In genomic region chr20:49937023-49937929, GRCh38 we compare ENCODE assay signal across 8 cellular contexts. TPM values are rescaled to one million over a fixed set of nuclear protein-coding genes. Genes with fewer than 3 reads are reported as not detected.
DNase-seq lines count a peak whose midpoint lies in the region; ATAC-seq and TF ChIP-seq lines count a peak whose summit lies in the region.

No MANE protein-coding gene starts in this region.

- DNase-seq in CD1c-positive myeloid dendritic cell (ENCODE audit: extremely low spot score) (peak; percentile 41), GM23338 (ENCODE audit: low spot score) (peak; percentile 25), SK-N-SH (peak; percentile 48), esophagus muscularis mucosa (ENCODE audit: extremely low spot score) (no peak), posterior vena cava (ENCODE audit: low spot score) (peak; percentile 76), hippocampal formation (lab: John Stamatoyannopoulos, UW) (no peak), superior temporal gyrus (ENCODE audit: extremely low spot score) (no peak)

- H3K4me2 ChIP-seq in GM23338 (peak overlapping the region; percentile 95), SK-N-SH (peak overlapping the region; percentile 89)

- H3K9me3 ChIP-seq in SK-N-SH (no peaks in the 10 kb centered on the region), esophagus muscularis mucosa (no peaks in the 10 kb centered on the region)

- ATAC-seq in GM23338 (no peak; the same call in 2 of the 3 replicates), GM21737 (IDR thresholded peaks at IDR 0.05; ENCODE audit: unreplicated experiment) (no peak)

- TF ChIP-seq EP300 in SK-N-SH (IDR thresholded peaks at IDR 0.05; ENCODE audit: borderline replicate concordance in 1 of 2, low read depth in 1 of 2, low read length in 1 of 2) (no peak), esophagus muscularis mucosa (IDR thresholded peaks at IDR 0.05) (no peak)

- H3K9me2 ChIP-seq in GM23338 (ENCODE audit: insufficient read depth) (no peaks in the 10 kb centered on the region), SK-N-SH (no peaks in the 10 kb centered on the region)

- CTCF ChIA-PET in SK-N-SH (lab: Yijun Ruan, JAX), result interaction anchor here (0.9 to 3.5 kb wide), 8 partner anchors 9 to 327 kb away, joined by 3 to 24 read pairs (median 4); no protein-coding TSS in a partner anchor

- no peak for TF ChIP-seq POLR2A in esophagus muscularis mucosa (IDR thresholded peaks at IDR 0.05; ENCODE audit: low read depth)

- H2AFZ ChIP-seq in GM23338, result no peak overlapping the region
- H2AFZ ChIP-seq in SK-N-SH (ENCODE audit: low read depth), result no peak overlapping the region; the same call in 1 of the 2 replicates

- 15% methylated on average over 12 of the region's 12 CpGs for WGBS in SK-N-SH (ENCODE audit: low lambda C conversion rate)
- WGBS in esophagus muscularis mucosa, result 26% methylated on average over 12 of the region's 12 CpGs

- peak overlapping the region; percentile 84 for H3K27ac Mint-ChIP-seq in GM23338

- intact Hi-C loops in esophagus muscularis mucosa (cut with DNase I) (no loop called here), posterior vena cava (cut with DNase I) (no loop called here)

- H3K27ac ChIP-seq in GM23338 (ENCODE audit: low read depth), result peak overlapping the region; percentile 45; the same call in 1 of the 2 replicates
- peak overlapping the region; percentile 66 for H3K27ac ChIP-seq in SK-N-SH (ENCODE audit: low read depth in 2 of 2, low read length in 1 of 2)
- H3K27ac ChIP-seq in esophagus muscularis mucosa (replicated peaks in 1 of 4), result peak overlapping the region; percentile 89 to 98 (median 94)

- POLR2A ChIA-PET in SK-N-SH (lab: Yijun Ruan, JAX), result interaction anchor here (0.6 to 1.1 kb wide), 2 partner anchors 134 to 243 kb away, joined by 3 to 5 read pairs; no protein-coding TSS in a partner anchor

- H3K4me1 Mint-ChIP-seq in GM23338, result peaks cover 22% of the 10 kb centered on the region

- H4K20me1 ChIP-seq in GM23338 (replicated peaks; ENCODE audit: insufficient read depth), result peaks cover 35% of the 10 kb centered on the region
- peaks cover 18% of the 10 kb centered on the region for H4K20me1 ChIP-seq in SK-N-SH (ENCODE audit: insufficient read depth)

- H3K4me3 Mint-ChIP-seq in GM23338, result peak overlapping the region; percentile 95

- H3K9ac ChIP-seq in SK-N-SH, result peak overlapping the region; percentile 91

- H3K27me3 Mint-ChIP-seq in GM23338 (ENCODE audit: insufficient read depth, low read depth, poor library complexity), result peaks cover 2% of the 10 kb centered on the region

- H3K79me2 ChIP-seq in GM23338 (replicated peaks; ENCODE audit: insufficient read depth) (peaks cover 61% of the 10 kb centered on the region), SK-N-SH (ENCODE audit: insufficient read depth) (peaks cover 61% of the 10 kb centered on the region)

- TF ChIP-seq RAD21 in SK-N-SH (IDR thresholded peaks at IDR 0.05; ENCODE audit: low read length), result no peak

- 0 out of 2 replicates have a peak, but pooled peaks cover 2% of the 10 kb centered on the region for H3F3A ChIP-seq in GM23338 (replicated peaks; ENCODE audit: low read depth)
- peaks cover 17% of the 10 kb centered on the region for H3F3A ChIP-seq in SK-N-SH (replicated peaks; ENCODE audit: insufficient read depth)

- peaks cover 14% of the 10 kb centered on the region for H3K4me1 ChIP-seq in GM23338 (ENCODE audit: insufficient read depth)
- H3K4me1 ChIP-seq in SK-N-SH (ENCODE audit: control insufficient read depth in 1 of 2, insufficient read depth in 2 of 2, low read depth in 1 of 2, low read length in 1 of 2), result peaks cover 18 to 21% of the 10 kb centered on the region in 2 experiments; a peak in 3 of 4 replicates
- H3K4me1 ChIP-seq in esophagus muscularis mucosa, result peaks cover 34 to 63% (median 56%) of the 10 kb centered on the region in 4 donors

- peaks cover 25% of the 10 kb centered on the region; the same call in 1 of the 2 replicates for H3K36me3 ChIP-seq in GM23338 (ENCODE audit: insufficient read depth)
- H3K36me3 ChIP-seq in SK-N-SH (replicated peaks in 1 of 2; ENCODE audit: control insufficient read depth in 1 of 2, insufficient read depth in 2 of 2, low read length in 1 of 2), result peaks cover 12 to 27% of the 10 kb centered on the region in 2 experiments
- peaks cover 0 to 29% (median 18%) of the 10 kb centered on the region in 4 donors for H3K36me3 ChIP-seq in esophagus muscularis mucosa

- peaks cover 29% of the 10 kb centered on the region for H3K36me3 Mint-ChIP-seq in GM23338 (ENCODE audit: low read depth)

- TF ChIP-seq CTCF in GM23338 (conservative IDR thresholded peaks at IDR 0.05; ENCODE audit: low read depth in 2 of 2), result no peak
- TF ChIP-seq CTCF in SK-N-SH (IDR thresholded peaks at IDR 0.05), result no peak
- TF ChIP-seq CTCF in esophagus muscularis mucosa (IDR thresholded peaks at IDR 0.05), result no peak

- H3K4me3 ChIP-seq in GM23338 (peak overlapping the region; percentile 100), SK-N-SH (ENCODE audit: low read depth in 2 of 2, low read length in 1 of 2) (peak overlapping the region; percentile 74 to 90), esophagus muscularis mucosa (peak overlapping the region; percentile 71 to 99 (median 92))

- no peaks in the 10 kb centered on the region for H3K27me3 ChIP-seq in GM23338 (ENCODE audit: insufficient read depth)
- no peaks in the 10 kb centered on the region for H3K27me3 ChIP-seq in SK-N-SH (ENCODE audit: insufficient read depth)
- no peaks in the 10 kb centered on the region for H3K27me3 ChIP-seq in esophagus muscularis mucosa

- no peaks in the 10 kb centered on the region for H3K9me3 Mint-ChIP-seq in GM23338

TF ChIP-seq in SK-N-SH, 30 proteins besides CTCF, POLR2A, EP300 and RAD21 (continues in another document):
- TF ChIP-seq PBX3 (IDR thresholded peaks at IDR 0.05) (no peak), JUND (IDR thresholded peaks at IDR 0.05) (no peak), REST (IDR thresholded peaks at IDR 0.05; ENCODE audit: low read depth, low read length) (no peak), GABPA (IDR thresholded peaks at IDR 0.05; ENCODE audit: low read depth) (no peak), GATA2 (CRISPR knock-in tag; IDR thresholded peaks at IDR 0.05) (no peak), MXI1 (IDR thresholded peaks at IDR 0.05; ENCODE audit: low read depth, low read length) (no peak; the same call in 1 of the 2 replicates), EZH2phosphoT487 (IDR thresholded peaks at IDR 0.05; ENCODE audit: borderline replicate concordance, low read depth) (no peak), SIN3A (IDR thresholded peaks at IDR 0.05; ENCODE audit: borderline replicate concordance, low read depth, low read length) (no peak)

RNA-seq across cellular contexts. Expression of gene RNF114, which starts 1.1 kb away (rescaled TPM):
- total RNA-seq in GM23338 (2014; rRNA removed; shearing (Covaris generic)), result 211 and 279 TPM in 2 replicates
- polyA plus RNA-seq in GM23338 (2016; fragmentation: Nextera tagmentation; extraction: Ambion mirVana) (153 and 155 TPM in 2 replicates), SK-N-SH (2012; rRNA removed) (30.2 and 55.0 TPM in 2 replicates)
- 37.4 and 52.4 TPM in 2 replicates for polyA plus RNA-seq in SK-N-SH (2012; cell fraction: cytosol; rRNA removed)
- 53.4 and 58.8 TPM in 2 replicates for polyA plus RNA-seq in SK-N-SH (2012; cell fraction: nucleus; rRNA removed)
- total RNA-seq in esophagus muscularis mucosa (100 to 1,000 TPM in 1 of 4 donors, 10 to 100 TPM in 3; 65.2 to 142 (median 78.1) TPM), posterior vena cava (10 to 100 TPM; 44.8 to 46.6 TPM)

RNA-seq across cellular contexts. Expression of gene SPATA2, which starts 21.9 kb away (rescaled TPM):
- 8.7 and 9.3 TPM in 2 replicates for total RNA-seq in GM23338 (2014; rRNA removed; shearing (Covaris generic))
- polyA plus RNA-seq in GM23338 (2016; fragmentation: Nextera tagmentation; extraction: Ambion mirVana), result 4.9 and 5.3 TPM in 2 replicates
- polyA plus RNA-seq in SK-N-SH (2012; rRNA removed), result 5.8 and 7.2 TPM in 2 replicates
- polyA plus RNA-seq in SK-N-SH (2012; cell fraction: cytosol; rRNA removed), result 4.6 and 5.7 TPM in 2 replicates
- polyA plus RNA-seq in SK-N-SH (2012; cell fraction: nucleus; rRNA removed), result 7.8 and 8.4 TPM in 2 replicates
- 1 to 10 TPM; 4.0 to 6.7 (median 5.5) TPM for total RNA-seq in esophagus muscularis mucosa
- 1 to 10 TPM; 4.5 TPM for total RNA-seq in posterior vena cava

RNA-seq across cellular contexts. Expression of gene SNAI1, which starts 45.5 kb away (rescaled TPM):
- 2.9 and 4.2 TPM in 2 replicates for total RNA-seq in GM23338 (2014; rRNA removed; shearing (Covaris generic))
- polyA plus RNA-seq in GM23338 (2016; fragmentation: Nextera tagmentation; extraction: Ambion mirVana), result 7.9 and 8.4 TPM in 2 replicates
- 3.7 and 6.2 TPM in 2 replicates for polyA plus RNA-seq in SK-N-SH (2012; rRNA removed)
- polyA plus RNA-seq in SK-N-SH (2012; cell fraction: cytosol; rRNA removed), result 2.2 and 3.9 TPM in 2 replicates
- polyA plus RNA-seq in SK-N-SH (2012; cell fraction: nucleus; rRNA removed), result 5.6 and 5.7 TPM in 2 replicates
- total RNA-seq in esophagus muscularis mucosa, result 1 to 10 TPM in 3 of 4 donors, under 1 TPM in 1; 0.83 to 5.3 (median 3.0) TPM
- total RNA-seq in posterior vena cava, result 1 to 10 TPM; 8.6 to 8.9 TPM

Comparison
In these comparisons a context has a peak if more than half of its experiments do, and no peak if none do; other contexts are left out.
1. DNase-seq: peak in CD1c-positive myeloid dendritic cell (single experiment), GM23338 (single experiment), SK-N-SH (single experiment) and posterior vena cava (single experiment); none in esophagus muscularis mucosa (single experiment), hippocampal formation (0 of 2) and superior temporal gyrus (single experiment).
2. Peak in every context shown above with its lines, with median percentiles within 50 percentile points of each other: H3K27ac ChIP-seq and H3K4me3 ChIP-seq.